1 cellular context compared by ENCODE assay signal in the genomic region with DNA sequence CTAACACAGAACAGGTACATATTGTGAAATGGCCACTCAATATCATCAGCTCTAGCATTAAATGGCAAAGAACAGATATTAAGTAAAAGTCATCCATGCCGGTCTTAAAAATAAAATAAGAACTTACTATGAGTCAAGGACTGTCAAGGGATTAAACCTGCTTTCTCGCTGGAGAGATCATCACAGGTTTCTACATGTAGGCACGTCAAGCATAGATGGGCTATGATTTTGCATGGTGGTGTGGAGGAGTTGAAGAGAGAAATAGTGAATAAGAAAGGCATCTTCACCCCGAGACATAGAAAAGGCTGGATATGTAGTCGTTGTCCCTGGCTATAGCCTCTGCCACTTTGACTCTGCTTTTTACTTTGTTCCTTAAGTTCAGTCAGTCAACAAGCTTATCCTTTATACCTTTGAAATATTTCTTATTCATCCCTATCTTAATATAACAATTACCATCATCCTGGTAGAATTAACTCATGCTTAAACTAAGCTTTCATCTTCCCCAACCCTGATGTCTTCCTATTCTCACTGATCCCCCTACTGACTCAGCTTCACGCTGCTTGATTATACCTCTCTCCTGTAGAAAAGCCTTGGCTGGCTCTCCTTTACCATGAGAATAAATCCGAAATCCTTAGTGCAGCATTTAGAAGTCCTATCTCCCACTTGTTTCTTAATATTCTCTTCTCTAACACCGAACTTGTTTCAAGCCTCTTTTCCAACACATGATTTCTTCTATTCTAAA.
TF ChIP-seq lines count a peak whose summit lies in the region.

No MANE protein-coding gene starts in this region.

TF ChIP-seq in H1, 55 proteins besides CTCF, POLR2A, EP300 and RAD21:
- TF ChIP-seq EGR1 (IDR thresholded peaks at IDR 0.05; ENCODE audit: borderline replicate concordance, low read depth, low read length) (no peak), KDM1A (IDR thresholded peaks at IDR 0.05; ENCODE audit: borderline replicate concordance, low read length) (no peak), POU5F1 (IDR thresholded peaks at IDR 0.05; ENCODE audit: low read depth, low read length) (no peak), SIX5 (IDR thresholded peaks at IDR 0.05; ENCODE audit: low read depth, low read length) (no peak), MAFK (IDR thresholded peaks at IDR 0.05; ENCODE audit: low read depth, low read length) (no peak), KDM5A (IDR thresholded peaks at IDR 0.05; ENCODE audit: low read length) (no peak), RBBP5 (IDR thresholded peaks at IDR 0.05; ENCODE audit: borderline replicate concordance, low read depth, low read length) (no peak)
- TF ChIP-seq, protein P1, sequence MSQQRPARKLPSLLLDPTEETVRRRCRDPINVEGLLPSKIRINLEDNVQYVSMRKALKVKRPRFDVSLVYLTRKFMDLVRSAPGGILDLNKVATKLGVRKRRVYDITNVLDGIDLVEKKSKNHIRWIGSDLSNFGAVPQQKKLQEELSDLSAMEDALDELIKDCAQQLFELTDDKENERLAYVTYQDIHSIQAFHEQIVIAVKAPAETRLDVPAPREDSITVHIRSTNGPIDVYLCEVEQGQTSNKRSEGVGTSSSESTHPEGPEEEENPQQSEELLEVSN (IDR thresholded peaks at IDR 0.05), result no peak
